ENCODE assay signal across 8 cellular contexts in genomic region chr11:6681949-6682348, GRCh38. TPM values are rescaled to one million over a fixed set of nuclear protein-coding genes. Genes with fewer than 3 reads are reported as not detected.
DNase-seq lines count a peak whose midpoint lies in the region; ATAC-seq and TF ChIP-seq lines count a peak whose summit lies in the region.

No MANE protein-coding gene starts in this region.

- no peak for TF ChIP-seq CTCF in GM23338 (conservative IDR thresholded peaks at IDR 0.05; ENCODE audit: low read depth in 2 of 2)
- no peak for TF ChIP-seq CTCF in foreskin keratinocyte (conservative IDR thresholded peaks at IDR 0.05)
- no peak for TF ChIP-seq CTCF in smooth muscle cell (IDR thresholded peaks at IDR 0.05; ENCODE audit: borderline replicate concordance, insufficient read depth, poor library complexity, severe bottlenecking)
- no peak for TF ChIP-seq CTCF in CD14-positive monocyte (IDR thresholded peaks at IDR 0.05)

- H3K9me3 ChIP-seq in SK-N-MC (ENCODE audit: low read depth, low read length) (no peaks in the 10 kb centered on the region), smooth muscle cell (replicated peaks; ENCODE audit: low read depth) (no peaks in the 10 kb centered on the region)

- WGBS in smooth muscle cell (ENCODE audit: low lambda C conversion rate) = 24% methylated on average over 5 of the region's 5 CpGs

- H3K36me3 ChIP-seq in GM23338 (ENCODE audit: insufficient read depth) = peaks cover 17% of the 10 kb centered on the region
- H3K36me3 ChIP-seq in SK-N-MC (ENCODE audit: insufficient read depth, low read length) = peaks cover 28% of the 10 kb centered on the region
- no peaks in the 10 kb centered on the region for H3K36me3 ChIP-seq in smooth muscle cell (ENCODE audit: low read depth)

- no peak overlapping the region for H2AFZ ChIP-seq in GM23338
- no peak overlapping the region for H2AFZ ChIP-seq in smooth muscle cell (ENCODE audit: low read depth)

- peaks cover 11% of the 10 kb centered on the region for H3K27me3 Mint-ChIP-seq in GM23338 (ENCODE audit: insufficient read depth, low read depth, poor library complexity)
- H3K27me3 Mint-ChIP-seq in CD14-positive monocyte (ENCODE audit: low read depth in 3 of 3) = peaks cover 1 to 3% (median 3%) of the 10 kb centered on the region in 3 donors

- H3K27me3 ChIP-seq in GM23338 (ENCODE audit: insufficient read depth) (no peaks in the 10 kb centered on the region), foreskin keratinocyte (no peaks in the 10 kb centered on the region), smooth muscle cell (ENCODE audit: low read depth) (no peaks in the 10 kb centered on the region)

- intact Hi-C loops in CD14-positive monocyte (cut with micrococcal nuclease) = loop anchor here (2.0 to 10.0 kb wide), 4 partner anchors 80 to 447 kb away; partner anchors contain the start of genes ILK (in 2 of the 2), RRP8 (in 2 of the 2), ARFIP2 (in 1 of the 2) and CNGA4 (in 1 of the 2)

- no peaks in the 10 kb centered on the region for H3K9me2 ChIP-seq in GM23338 (ENCODE audit: insufficient read depth)

- H3K79me2 ChIP-seq in GM23338 (replicated peaks; ENCODE audit: insufficient read depth) = peaks cover 20% of the 10 kb centered on the region
- peaks cover 24% of the 10 kb centered on the region for H3K79me2 ChIP-seq in smooth muscle cell (ENCODE audit: low read depth)

- H3K4me1 ChIP-seq in GM23338 (ENCODE audit: insufficient read depth) (no peaks in the 10 kb centered on the region), foreskin keratinocyte (no peaks in the 10 kb centered on the region), smooth muscle cell (ENCODE audit: low read depth) (peaks cover 7% of the 10 kb centered on the region)

- H3K4me2 ChIP-seq in GM23338 (peak overlapping the region; percentile 92), smooth muscle cell (peak overlapping the region; percentile 95)

- H4K20me1 ChIP-seq in GM23338 (replicated peaks; ENCODE audit: insufficient read depth) = peaks cover 17% of the 10 kb centered on the region
- peaks cover 20% of the 10 kb centered on the region for H4K20me1 ChIP-seq in smooth muscle cell (ENCODE audit: low read depth)

- H3K36me3 Mint-ChIP-seq in GM23338 (ENCODE audit: low read depth) (peaks cover 36% of the 10 kb centered on the region), CD14-positive monocyte (peaks cover 13 to 17% of the 10 kb centered on the region in 2 donors)

- H3K4me3 ChIP-seq in GM23338 = peak overlapping the region; percentile 82
- H3K4me3 ChIP-seq in SK-N-MC = peak overlapping the region; percentile 99
- H3K4me3 ChIP-seq in smooth muscle cell = peak overlapping the region; percentile 77

- H3K4me3 Mint-ChIP-seq in GM23338 (peak overlapping the region; percentile 98), CD14-positive monocyte (peak overlapping the region in 1 of 2 donors; percentile 99)

- H3K4me1 Mint-ChIP-seq in GM23338 (peaks cover 13% of the 10 kb centered on the region; the same call in 2 of the 3 replicates), CD14-positive monocyte (peaks cover 18% of the 10 kb centered on the region)

- H3K27ac ChIP-seq in GM23338 (ENCODE audit: low read depth) = 0 out of 2 replicates have a peak overlapping the region, but pooled peaks have one; percentile 92
- no peak overlapping the region for H3K27ac ChIP-seq in SK-N-MC
- H3K27ac ChIP-seq in foreskin keratinocyte = peak overlapping the region; percentile 75
- peak overlapping the region; percentile 36 for H3K27ac ChIP-seq in smooth muscle cell (ENCODE audit: low read depth)

- H3K9me3 Mint-ChIP-seq in GM23338 (no peaks in the 10 kb centered on the region; the same call in 2 of the 3 replicates), CD14-positive monocyte (peaks cover 0 to 1% (median 0%) of the 10 kb centered on the region in 7 donors)

- peak overlapping the region; percentile 99 for H3K27ac Mint-ChIP-seq in GM23338
- H3K27ac Mint-ChIP-seq in CD14-positive monocyte = no peak overlapping the region

- peak overlapping the region; percentile 98 for H3K9ac ChIP-seq in SK-N-MC (ENCODE audit: insufficient read length)
- H3K9ac ChIP-seq in smooth muscle cell (ENCODE audit: low read depth) = peak overlapping the region; percentile 50

- H3F3A ChIP-seq in GM23338 (replicated peaks; ENCODE audit: low read depth) (peaks cover 15% of the 10 kb centered on the region; the same call in 1 of the 2 replicates), smooth muscle cell (ENCODE audit: low read depth) (peaks cover 3% of the 10 kb centered on the region)

- DNase-seq in GM23338 (ENCODE audit: low spot score) (no peak), SK-N-MC (ENCODE audit: low read depth, low spot score) (no peak), foreskin keratinocyte (no peak), smooth muscle cell (lab: John Stamatoyannopoulos, UW; ENCODE audit: unreplicated experiment) (no peak), NCI-H1436 treated with DMSO at 0.1 percent for 48 hours (lab: John Stamatoyannopoulos, UW) (no peak), CD14-positive monocyte (ENCODE audit: low spot score) (no peak), anterior cingulate cortex (lab: John Stamatoyannopoulos, UW) (no peak)

- ATAC-seq in GM23338 = no peak
- no peak for ATAC-seq in foreskin keratinocyte
- no peak for ATAC-seq in HG03159 (IDR thresholded peaks at IDR 0.05; ENCODE audit: unreplicated experiment)

TF ChIP-seq in GM23338, 12 proteins besides CTCF, POLR2A, EP300 and RAD21:
- no peak for TF ChIP-seq ZNF462 (CRISPR knock-in tag; IDR thresholded peaks at IDR 0.05)

RNA-seq across cellular contexts. Expression of gene MRPL17, which starts 1.2 kb away (rescaled TPM):
- total RNA-seq in GM23338 (2014; rRNA removed; shearing (Covaris generic)) = 26.7 and 53.8 TPM in 2 replicates
- polyA plus RNA-seq in GM23338 (2016; fragmentation: Nextera tagmentation; extraction: Ambion mirVana) (81.8 and 85.5 TPM in 2 replicates), foreskin keratinocyte (143 and 152 TPM in 2 replicates), smooth muscle cell (77.4 and 98.4 TPM in 2 replicates), CD14-positive monocyte (10 to 100 TPM; 12.8 to 14.0 TPM)
- total RNA-seq in foreskin keratinocyte (70.5 and 78.7 TPM in 2 replicates), smooth muscle cell (64.0 and 132 TPM in 2 replicates)

RNA-seq across cellular contexts. Expression of gene DCHS1, which starts 26.3 kb away (rescaled TPM):
- 16.5 and 20.7 TPM in 2 replicates for total RNA-seq in GM23338 (2014; rRNA removed; shearing (Covaris generic))
- polyA plus RNA-seq in GM23338 (2016; fragmentation: Nextera tagmentation; extraction: Ambion mirVana) = 1.9 and 2.3 TPM in 2 replicates
- 0.03 and 0.11 TPM in 2 replicates for total RNA-seq in foreskin keratinocyte
- 0.02 and 0.03 TPM in 2 replicates for polyA plus RNA-seq in foreskin keratinocyte
- 25.1 and 34.2 TPM in 2 replicates for total RNA-seq in smooth muscle cell
- 21.0 and 24.5 TPM in 2 replicates for polyA plus RNA-seq in smooth muscle cell
- polyA plus RNA-seq in CD14-positive monocyte = under 1 TPM; 0.01 to 0.02 TPM
